ENCODE assay signal across 14 cellular contexts in genomic region chr17:46815474-46816353, GRCh38. TPM values are rescaled to one million over a fixed set of nuclear protein-coding genes. Genes with fewer than 3 reads are reported as not detected.
"Had no signal": no experiment of that assay in that cellular context is flagged by ENCODE, and none has a peak within 500 bp of the region (broad histone marks: within the 10 kb centered on the region; RNA-seq: fewer than 3 reads in every experiment).

No MANE protein-coding gene starts in this region.

- H3K27ac Mint-ChIP-seq: activated CD4-positive, alpha-beta T cell treated with anti-CD3 and anti-CD28 coated beads, Interleukin-2, amount 10 ng/mL, durations not matched to agents 7 days and 5 days; dendritic cell treated with granulocyte-macrophage colony-stimulating factor and Interleukin-4, amounts not matched to agents 40 ng/mL and 50 ng/mL, for 4 days; effector memory CD8-positive, alpha-beta T cell; natural killer cell treated with Interleukin-12 subunit alpha and Interleukin-12 subunit beta and Interleukin-15 and Interleukin-18, amount 100 ng/mL, for 72 hours; stimulated activated naive CD8-positive, alpha-beta T cell treated with anti-CD3 and anti-CD28 coated beads, Interleukin-15, amount 100 ng/mL, for 72 hours had no signal

- H3K4me3 ChIP-seq: ovary, sigmoid colon, testis, upper lobe of right lung had no signal

- H3K27me3 ChIP-seq: ovary, testis had no signal

- H3K4me3 Mint-ChIP-seq: activated CD4-positive, alpha-beta T cell treated with anti-CD3 and anti-CD28 coated beads, Interleukin-2, amount 10 ng/mL, durations not matched to agents 7 days and 5 days; dendritic cell treated with granulocyte-macrophage colony-stimulating factor and Interleukin-4, amounts not matched to agents 40 ng/mL and 50 ng/mL, for 4 days; effector memory CD8-positive, alpha-beta T cell; natural killer cell treated with Interleukin-12 subunit alpha and Interleukin-12 subunit beta and Interleukin-15 and Interleukin-18, amount 100 ng/mL, for 72 hours; stimulated activated naive CD8-positive, alpha-beta T cell treated with anti-CD3 and anti-CD28 coated beads, Interleukin-15, amount 100 ng/mL, for 72 hours had no signal

- H3K27ac ChIP-seq: ovary, sigmoid colon, testis, upper lobe of right lung had no signal

- H3K36me3 ChIP-seq: ovary, sigmoid colon, upper lobe of right lung had no signal

- H3K9me3 Mint-ChIP-seq: activated CD4-positive, alpha-beta T cell treated with anti-CD3 and anti-CD28 coated beads, Interleukin-2, amount 10 ng/mL, durations not matched to agents 7 days and 5 days; dendritic cell treated with granulocyte-macrophage colony-stimulating factor and Interleukin-4, amounts not matched to agents 40 ng/mL and 50 ng/mL, for 4 days; effector memory CD8-positive, alpha-beta T cell; natural killer cell treated with Interleukin-12 subunit alpha and Interleukin-12 subunit beta and Interleukin-15 and Interleukin-18, amount 100 ng/mL, for 72 hours; stimulated activated naive CD8-positive, alpha-beta T cell treated with anti-CD3 and anti-CD28 coated beads, Interleukin-15, amount 100 ng/mL, for 72 hours had no signal

- H3K9me3 ChIP-seq: ovary, sigmoid colon, testis, upper lobe of right lung had no signal

- H3K36me3 Mint-ChIP-seq: natural killer cell treated with Interleukin-12 subunit alpha and Interleukin-12 subunit beta and Interleukin-15 and Interleukin-18, amount 100 ng/mL, for 72 hours had no signal

- DNase-seq: activated CD4-positive, alpha-beta T cell treated with anti-CD3 and anti-CD28 coated beads, Interleukin-2, amount 10 ng/mL, durations not matched to agents 7 days and 5 days; activated naive CD4-positive, alpha-beta T cell; anterior cingulate cortex; effector memory CD8-positive, alpha-beta T cell; erythroblast; mammary epithelial cell; ovary; sigmoid colon; stimulated activated CD4-positive, alpha-beta T cell treated with anti-CD3 and anti-CD28 coated beads, Interleukin-1b, Interleukin-23, amount 100 ng/mL, for 48 hours; testis; upper lobe of right lung had no signal

RNA-seq across cellular contexts. Expression of gene WNT3, which starts 2.8 kb away (rescaled TPM):
- total RNA-seq: activated CD4-positive, alpha-beta T cell treated with anti-CD3 and anti-CD28 coated beads, Interleukin-2, amount 10 ng/mL, durations not matched to agents 7 days and 5 days had no signal

RNA-seq across cellular contexts. Expression of gene WNT9B, which starts 35.7 kb away (rescaled TPM):
- total RNA-seq: activated CD4-positive, alpha-beta T cell treated with anti-CD3 and anti-CD28 coated beads, Interleukin-2, amount 10 ng/mL, durations not matched to agents 7 days and 5 days; mammary epithelial cell; natural killer cell treated with Interleukin-12 subunit alpha and Interleukin-12 subunit beta and Interleukin-15 and Interleukin-18, amount 100 ng/mL, for 72 hours; sigmoid colon had no signal
